Comparison of ENCODE assay signal across 8 cellular contexts in the genomic region with DNA sequence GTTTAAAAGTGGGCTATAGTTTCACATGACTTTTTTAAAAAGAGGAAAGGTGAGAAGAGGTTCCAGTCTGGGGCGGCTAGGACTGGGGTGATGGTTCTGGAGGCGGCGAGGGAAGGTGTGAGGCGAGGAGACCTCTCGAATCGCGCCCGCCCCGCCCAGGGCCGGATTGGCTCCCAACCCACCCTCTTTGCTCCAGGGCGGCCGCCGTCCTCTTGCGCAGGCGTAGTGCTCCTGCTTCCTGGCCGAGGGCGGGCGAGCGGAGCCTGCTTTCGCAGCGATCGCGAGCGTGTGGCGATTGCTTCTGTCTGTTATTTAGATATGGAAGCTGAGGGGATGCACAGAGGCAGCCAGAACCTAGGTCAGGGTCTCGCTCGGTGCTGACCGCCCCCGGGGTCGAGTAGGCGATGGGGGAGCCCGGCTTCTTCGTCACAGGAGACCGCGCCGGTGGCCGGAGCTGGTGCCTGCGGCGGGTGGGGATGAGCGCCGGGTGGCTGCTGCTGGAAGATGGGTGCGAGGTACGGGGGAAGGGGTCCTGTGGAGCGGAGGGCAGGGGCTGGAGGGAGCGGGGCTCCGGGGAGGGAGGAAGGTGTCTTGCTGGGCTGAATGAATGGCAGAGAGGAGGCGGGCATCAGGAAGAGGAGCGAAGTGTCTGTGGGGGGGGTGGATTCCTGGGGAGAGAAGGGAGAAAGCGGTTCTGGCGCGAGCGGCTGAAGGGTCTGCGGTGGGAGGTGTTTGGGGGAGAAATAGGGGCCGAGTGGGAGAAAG. TPM values are rescaled to one million over a fixed set of nuclear protein-coding genes. Genes with fewer than 3 reads are reported as not detected.
DNase-seq lines count a peak whose midpoint lies in the region; ATAC-seq and TF ChIP-seq lines count a peak whose summit lies in the region.

A gene with protein sequence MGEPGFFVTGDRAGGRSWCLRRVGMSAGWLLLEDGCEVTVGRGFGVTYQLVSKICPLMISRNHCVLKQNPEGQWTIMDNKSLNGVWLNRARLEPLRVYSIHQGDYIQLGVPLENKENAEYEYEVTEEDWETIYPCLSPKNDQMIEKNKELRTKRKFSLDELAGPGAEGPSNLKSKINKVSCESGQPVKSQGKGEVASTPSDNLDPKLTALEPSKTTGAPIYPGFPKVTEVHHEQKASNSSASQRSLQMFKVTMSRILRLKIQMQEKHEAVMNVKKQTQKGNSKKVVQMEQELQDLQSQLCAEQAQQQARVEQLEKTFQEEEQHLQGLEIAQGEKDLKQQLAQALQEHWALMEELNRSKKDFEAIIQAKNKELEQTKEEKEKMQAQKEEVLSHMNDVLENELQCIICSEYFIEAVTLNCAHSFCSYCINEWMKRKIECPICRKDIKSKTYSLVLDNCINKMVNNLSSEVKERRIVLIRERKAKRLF (plus strand): TSS at position 223 of the 765 bp plus-strand sequence. CDS start 182 bp downstream, at position 405.

- H3K4me1 ChIP-seq in ascending aorta (peaks cover 0 to 14% of the 10 kb centered on the region in 2 donors), right atrium auricular region (peaks cover 0 to 32% of the 10 kb centered on the region in 2 donors), psoas muscle (peaks cover 5% of the 10 kb centered on the region), urinary bladder (ENCODE audit: insufficient read depth) (peaks cover 2% of the 10 kb centered on the region)

- H3K36me3 ChIP-seq in ascending aorta (no peaks in the 10 kb centered on the region), right atrium auricular region (no peaks in the 10 kb centered on the region), psoas muscle (ENCODE audit: insufficient read depth in 1 of 2, low read depth in 1 of 2) (no peaks in the 10 kb centered on the region), urinary bladder (ENCODE audit: insufficient read depth) (no peaks in the 10 kb centered on the region)

- H3K4me3 ChIP-seq in ascending aorta (peak within 1 kb of the TSS; percentile 83 to 94), right atrium auricular region (peak within 1 kb of the TSS; percentile 67 to 99), psoas muscle (peak within 1 kb of the TSS; percentile 94), urinary bladder (ENCODE audit: low read depth, low read length) (peak within 1 kb of the TSS; percentile 95)

- 1% methylated on average over 53 to 54 of the region's 54 CpGs for WGBS in psoas muscle, 3 donors
- under 1% methylated on average over 54 of the region's 54 CpGs for WGBS in urinary bladder

- in situ Hi-C loops in GM13977 (cut with MboI; ENCODE audit: low pct_unique_long_range_greater_than_20kb, low sequenced_read_pairs, unreplicated experiment): no loop called here

- intact Hi-C loops in ascending aorta (cut with DNase I): no loop called here
- intact Hi-C loops in psoas muscle (cut with DNase I): no loop called here

- H3K27ac ChIP-seq in ascending aorta (peak within 1 kb of the TSS; percentile 67 to 73), right atrium auricular region (peak within 1 kb of the TSS; percentile 67 to 79), psoas muscle (peak within 1 kb of the TSS; percentile 16), urinary bladder (ENCODE audit: low read depth) (no peak within 1 kb of the TSS)

- no peaks in the 10 kb centered on the region for H3K9me3 ChIP-seq in ascending aorta
- H3K9me3 ChIP-seq in right atrium auricular region: no peaks in the 10 kb centered on the region
- no peaks in the 10 kb centered on the region for H3K9me3 ChIP-seq in psoas muscle

- TF ChIP-seq CTCF in GM13977 (IDR thresholded peaks at IDR 0.05; ENCODE audit: extremely low read depth, insufficient read depth, missing control alignments) (no peak), ascending aorta (IDR thresholded peaks at IDR 0.05) (no peak), right atrium auricular region (IDR thresholded peaks at IDR 0.05) (no peak), psoas muscle (IDR thresholded peaks at IDR 0.05) (no peak)

- DNase-seq in GM13977 (ENCODE audit: low spot score): peak; percentile 97
- peak; percentile 93 for DNase-seq in NCI-H146 treated with DMSO at 0.1 percent for 48 hours (lab: John Stamatoyannopoulos, UW; ENCODE audit: unreplicated experiment)
- DNase-seq in T-helper 2 cell: peak; percentile 70 to 92 (median 84)
- DNase-seq in ascending aorta (ENCODE audit: low spot score in 2 of 2): peak; percentile 43 to 94
- peak; percentile 86 for DNase-seq in right atrium auricular region (ENCODE audit: low spot score)
- peak; percentile 91 to 95 for DNase-seq in psoas muscle

- peak; percentile 86 for ATAC-seq in HG02852 (IDR thresholded peaks at IDR 0.05; ENCODE audit: unreplicated experiment)
- ATAC-seq in psoas muscle: peak; percentile 95 to 100 (median 98)

- no peaks in the 10 kb centered on the region for H3K27me3 ChIP-seq in ascending aorta
- H3K27me3 ChIP-seq in right atrium auricular region: no peaks in the 10 kb centered on the region
- H3K27me3 ChIP-seq in psoas muscle (ENCODE audit: insufficient read depth in 3 of 3, low read length in 2 of 3): no peaks in the 10 kb centered on the region

RNA-seq across cellular contexts. Expression of the gene that starts here (rescaled TPM):
- total RNA-seq in ascending aorta: 7.3 TPM
- total RNA-seq in right atrium auricular region: 10 to 100 TPM; 17.0 to 17.3 TPM
- 10 to 100 TPM; 10.7 to 17.8 (median 14.2) TPM for total RNA-seq in psoas muscle
- 10 to 100 TPM in 2 of 3 donors, 1 to 10 TPM in 1; 9.4 to 28.5 (median 11.1) TPM for polyA plus RNA-seq in psoas muscle
- total RNA-seq in urinary bladder: 21.7 TPM
- 13.9 TPM for polyA plus RNA-seq in urinary bladder
